Comparison of ENCODE assay signal across 1 cellular context in the genomic region with DNA sequence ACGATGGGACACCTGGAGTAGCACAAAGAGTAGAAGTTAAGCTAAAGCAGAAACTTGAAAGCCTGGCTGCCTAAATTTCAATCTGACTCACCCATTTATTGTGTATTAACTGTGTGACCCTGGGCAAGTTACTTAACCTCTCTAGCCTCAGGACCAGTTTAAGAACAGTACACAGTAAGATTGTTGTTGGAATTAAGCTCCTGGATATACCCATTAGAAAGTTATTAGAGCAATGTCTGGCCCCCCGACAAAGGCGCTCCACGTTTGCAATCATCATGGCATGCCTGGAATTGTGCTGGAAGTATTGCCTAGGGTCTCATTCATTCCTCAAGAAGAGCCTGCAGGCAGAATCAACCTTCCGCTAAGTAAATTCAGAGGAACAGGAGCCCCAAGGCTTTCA.
TF ChIP-seq lines count a peak whose summit lies in the region.

No MANE protein-coding gene starts in this region.

TF ChIP-seq in SK-N-SH, 30 proteins besides CTCF, POLR2A, EP300 and RAD21 (continued from another document):
- TF ChIP-seq, protein P1, sequence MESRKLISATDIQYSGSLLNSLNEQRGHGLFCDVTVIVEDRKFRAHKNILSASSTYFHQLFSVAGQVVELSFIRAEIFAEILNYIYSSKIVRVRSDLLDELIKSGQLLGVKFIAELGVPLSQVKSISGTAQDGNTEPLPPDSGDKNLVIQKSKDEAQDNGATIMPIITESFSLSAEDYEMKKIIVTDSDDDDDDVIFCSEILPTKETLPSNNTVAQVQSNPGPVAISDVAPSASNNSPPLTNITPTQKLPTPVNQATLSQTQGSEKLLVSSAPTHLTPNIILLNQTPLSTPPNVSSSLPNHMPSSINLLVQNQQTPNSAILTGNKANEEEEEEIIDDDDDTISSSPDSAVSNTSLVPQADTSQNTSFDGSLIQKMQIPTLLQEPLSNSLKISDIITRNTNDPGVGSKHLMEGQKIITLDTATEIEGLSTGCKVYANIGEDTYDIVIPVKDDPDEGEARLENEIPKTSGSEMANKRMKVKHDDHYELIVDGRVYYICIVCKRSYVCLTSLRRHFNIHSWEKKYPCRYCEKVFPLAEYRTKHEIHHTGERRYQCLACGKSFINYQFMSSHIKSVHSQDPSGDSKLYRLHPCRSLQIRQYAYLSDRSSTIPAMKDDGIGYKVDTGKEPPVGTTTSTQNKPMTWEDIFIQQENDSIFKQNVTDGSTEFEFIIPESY (IDR thresholded peaks at IDR 0.05; ENCODE audit: borderline replicate concordance, low read depth) = no peak
- no peak for TF ChIP-seq EZH2phosphoT487 (IDR thresholded peaks at IDR 0.05; ENCODE audit: borderline replicate concordance, low read depth)
- TF ChIP-seq NRF1 (IDR thresholded peaks at IDR 0.05; ENCODE audit: low read depth, low read length) = no peak
- no peak for TF ChIP-seq FOXJ3 (CRISPR knock-in tag; IDR thresholded peaks at IDR 0.05)
- no peak for TF ChIP-seq GATA2 (CRISPR knock-in tag; IDR thresholded peaks at IDR 0.05)
- no peak for TF ChIP-seq TEAD4 (IDR thresholded peaks at IDR 0.05; ENCODE audit: borderline replicate concordance, insufficient read depth)
- no peak for TF ChIP-seq GABPA (IDR thresholded peaks at IDR 0.05; ENCODE audit: low read depth)
- TF ChIP-seq FOSL2 (IDR thresholded peaks at IDR 0.05; ENCODE audit: borderline replicate concordance, low read depth) = no peak
